ENCODE assay signal across 22 cellular contexts in genomic region chr5:159782995-159783300, GRCh38.
DNase-seq lines count a peak whose midpoint lies in the region; FAIRE-seq and TF ChIP-seq lines count a peak whose summit lies in the region.
"Had no signal": no experiment of that assay in that cellular context is flagged by ENCODE, and none has a peak within 500 bp of the region (broad histone marks: within the 10 kb centered on the region; RNA-seq: fewer than 3 reads in every experiment).

No MANE protein-coding gene starts in this region.

- 92% methylated on average over 2 of the region's 2 CpGs for WGBS in suprapubic skin

- H3K27ac ChIP-seq in coronary artery (peak overlapping the region; percentile 79 to 93), tibial artery (peak overlapping the region; percentile 88 to 95), suprapubic skin (no peak overlapping the region)
- H3K27ac ChIP-seq: 22Rv1; A549; BLaER1 treated with 17β-estradiol and CSF1 and Interleukin-3, amounts not matched to agents 10 nM and 100 nM; C4-2B had no signal

- no peak for TF ChIP-seq POLR2A in suprapubic skin (IDR thresholded peaks at IDR 0.05)

- H3K4me3 ChIP-seq in coronary artery: no peak overlapping the region
- H3K4me3 ChIP-seq in tibial artery: no peak overlapping the region
- H3K4me3 ChIP-seq in suprapubic skin: no peak overlapping the region
- H3K4me3 ChIP-seq: A549; BLaER1 treated with 17β-estradiol and CSF1 and Interleukin-3, amounts not matched to agents 10 nM and 100 nM had no signal

- H3K36me3 ChIP-seq in tibial artery (no peaks in the 10 kb centered on the region), suprapubic skin (no peaks in the 10 kb centered on the region)
- H3K36me3 ChIP-seq: BLaER1 treated with 17β-estradiol and CSF1 and Interleukin-3, amounts not matched to agents 10 nM and 100 nM had no signal

- H3K27me3 ChIP-seq in tibial artery: no peaks in the 10 kb centered on the region
- H3K27me3 ChIP-seq in suprapubic skin: no peaks in the 10 kb centered on the region
- H3K27me3 ChIP-seq: BLaER1 treated with 17β-estradiol and CSF1 and Interleukin-3, amounts not matched to agents 10 nM and 100 nM had no signal

- H3K9me3 ChIP-seq in tibial artery (no peaks in the 10 kb centered on the region), suprapubic skin (no peaks in the 10 kb centered on the region)
- H3K9me3 ChIP-seq: A549; BLaER1 treated with 17β-estradiol and CSF1 and Interleukin-3, amounts not matched to agents 10 nM and 100 nM; Caco-2 had no signal

- DNase-seq in HTR-8/SVneo (ENCODE audit: insufficient read length, low spot score): no peak
- no peak for DNase-seq in coronary artery (ENCODE audit: low spot score)
- peak; percentile 54 for DNase-seq in myocyte (ENCODE audit: low read depth)
- DNase-seq in tibial artery: no peak
- no peak for DNase-seq in activated naive CD4-positive, alpha-beta T cell (lab: John Stamatoyannopoulos, UW)
- DNase-seq in hepatic stellate cell (ENCODE audit: low spot score): no peak
- no peak for DNase-seq in suprapubic skin (ENCODE audit: low spot score in 2 of 2)
- DNase-seq: AML-193; Caco-2; Calu3; CD4-positive, alpha-beta T cell; CD8-positive, alpha-beta T cell; DMS79 treated with DMSO at 0.1 percent for 48 hours; GF-D8 had no signal

- FAIRE-seq in HTR-8/SVneo (lab: Jason Lieb, UNC): peak; percentile 33
- FAIRE-seq: A549, D721Med, G401.6, GM12891, GM19239 had no signal

- intact Hi-C loops in tibial artery (cut with DNase I; ENCODE audit: low total_unique reads): no loop called here

- TF ChIP-seq CTCF in coronary artery (IDR thresholded peaks at IDR 0.05): no peak
- TF ChIP-seq CTCF in tibial artery (IDR thresholded peaks at IDR 0.05): no peak
- no peak for TF ChIP-seq CTCF in suprapubic skin (IDR thresholded peaks at IDR 0.05)

- H3K4me1 ChIP-seq in tibial artery (peaks cover 0 to 100% (median 61%) of the 10 kb centered on the region in 4 donors), suprapubic skin (peaks cover 11% of the 10 kb centered on the region)
- H3K4me1 ChIP-seq: Caco-2 had no signal

- TF ChIP-seq EP300 in suprapubic skin (IDR thresholded peaks at IDR 0.05): no peak
